ENCODE assay signal across 26 cellular contexts in the genomic region with DNA sequence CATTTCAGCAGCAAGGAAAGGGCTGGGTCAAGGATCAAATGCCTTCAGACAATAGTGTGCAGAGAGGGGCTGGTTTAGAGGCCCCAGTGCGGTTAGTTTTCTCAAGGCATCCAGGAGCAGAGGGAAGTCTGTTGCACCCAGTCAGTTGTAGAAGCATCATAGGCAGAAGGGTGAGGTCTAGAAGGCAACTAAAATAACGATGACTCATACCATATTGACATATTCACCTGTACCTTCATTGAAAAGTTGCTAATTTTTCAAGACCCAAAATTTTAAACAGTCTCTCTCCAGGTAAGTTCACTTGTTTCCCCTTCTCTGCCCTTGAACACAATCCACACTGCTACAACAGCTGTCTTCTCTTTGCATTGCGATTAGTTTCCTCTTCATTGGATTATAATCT.
"Had no signal": no experiment of that assay in that cellular context is flagged by ENCODE, and none has a peak within 500 bp of the region (broad histone marks: within the 10 kb centered on the region; RNA-seq: fewer than 3 reads in every experiment).

No MANE protein-coding gene starts in this region.

- ATAC-seq: activated CD4-positive, alpha-beta T cell treated with anti-CD3 and anti-CD28 coated beads for 36 hours; activated naive CD4-positive, alpha-beta T cell treated with anti-CD3 and anti-CD28 coated beads, Interleukin-2, amount 50 U/mL, for 72 hours; activated T-cell treated with anti-CD3 and anti-CD28 coated beads, Interleukin-2, amount 50 U/mL, for 72 hours; esophagus mucosa; foreskin keratinocyte; gastrocnemius medialis; heart left ventricle had no signal

- H3K4me3 ChIP-seq: ascending aorta, breast epithelium, coronary artery, dorsolateral prefrontal cortex, gastrocnemius medialis, heart left ventricle had no signal

- H3K9me3 ChIP-seq: ascending aorta, breast epithelium, gastrocnemius medialis, heart left ventricle had no signal

- H3K27ac ChIP-seq: ascending aorta, breast epithelium, coronary artery, dorsolateral prefrontal cortex, foreskin keratinocyte, gastrocnemius medialis, heart left ventricle had no signal

- H3K27me3 ChIP-seq: ascending aorta, breast epithelium, dorsolateral prefrontal cortex, foreskin keratinocyte, gastrocnemius medialis, heart left ventricle had no signal

- H3K36me3 ChIP-seq: ascending aorta, breast epithelium, gastrocnemius medialis, heart left ventricle had no signal

- DNase-seq: activated CD4-positive, alpha-beta memory T cell treated with anti-CD3 and anti-CD28 coated beads, Interleukin-2, amount 10 ng/mL, durations not matched to agents 7 days and 5 days; activated CD4-positive, alpha-beta T cell treated with anti-CD3 and anti-CD28 coated beads for 36 hours; activated CD4-positive, alpha-beta T cell treated with anti-CD3 and anti-CD28 coated beads, Interleukin-2, amount 10 ng/mL, durations not matched to agents 24 days and 14 days; activated CD4-positive, CD25-positive, alpha-beta regulatory T cell; activated CD4-positive, CD25-positive, alpha-beta regulatory T cell treated with anti-CD3 and anti-CD28 coated beads, Interleukin-2, amount 50 U/mL, for 72 hours; activated CD8-positive, alpha-beta memory T cell treated with anti-CD3 and anti-CD28 coated beads, Interleukin-2, amount 50 U/mL, for 48 hours; activated gamma-delta T cell; activated naive CD4-positive, alpha-beta T cell; activated naive CD4-positive, alpha-beta T cell treated with anti-CD3 and anti-CD28 coated beads, Interleukin-2, amount 10 ng/mL, durations not matched to agents 7 days and 5 days; activated naive CD8-positive, alpha-beta T cell treated with anti-CD3 and anti-CD28 coated beads, Interleukin-2, amount 10 ng/mL, durations not matched to agents 7 days and 5 days; activated T-cell treated with anti-CD3 and anti-CD28 coated beads for 4 hours; activated T-cell treated with anti-CD3 and anti-CD28 coated beads, Interleukin-2, amount 50 U/mL, for 24 hours; activated T-cell treated with anti-CD3 and anti-CD28 coated beads, Interleukin-2, amount 50 U/mL, for 72 hours; dorsolateral prefrontal cortex; effector memory CD4-positive, alpha-beta T cell; endodermal cell; foreskin keratinocyte; gastrocnemius medialis; glutamatergic neuron; heart left ventricle; T-helper 2 cell had no signal

- H3K4me1 ChIP-seq: ascending aorta, breast epithelium, foreskin keratinocyte, gastrocnemius medialis had no signal
